37 cellular contexts compared by ENCODE assay signal in the genomic region with DNA sequence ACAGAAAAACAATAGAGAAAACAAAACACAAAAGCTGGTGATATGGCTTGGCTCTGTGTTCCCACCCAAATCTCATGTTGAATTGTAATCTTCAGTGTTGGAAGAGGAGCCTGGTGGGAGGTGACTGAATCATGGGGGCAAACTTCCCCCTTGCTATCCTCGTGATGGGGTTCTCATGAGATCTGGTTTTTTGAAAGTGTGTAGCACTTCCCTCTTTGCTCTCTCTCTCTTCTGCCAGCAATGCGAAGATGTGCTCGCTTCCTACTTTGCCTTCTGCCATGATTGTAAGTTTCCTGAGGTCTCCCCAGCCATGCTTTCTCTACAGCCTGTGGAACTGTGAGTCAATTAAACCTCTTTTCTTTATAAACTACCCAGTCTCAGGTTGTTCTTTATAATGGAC.
"Had no signal": no experiment of that assay in that cellular context is flagged by ENCODE, and none has a peak within 500 bp of the region (broad histone marks: within the 10 kb centered on the region; RNA-seq: fewer than 3 reads in every experiment).

No MANE protein-coding gene starts in this region.

- H3K4me3 Mint-ChIP-seq: activated B cell treated with CpG ODN at 0.5 μM for 24 hours; activated CD4-positive, alpha-beta memory T cell treated with anti-CD3 and anti-CD28 coated beads for 36 hours; activated naive CD8-positive, alpha-beta T cell treated with anti-CD3 and anti-CD28 coated beads for 36 hours; activated T-helper 17 cell treated with anti-CD3 and anti-CD28 coated beads, Interleukin-2, amount 50 U/mL, for 72 hours; central memory CD8-positive, alpha-beta T cell; T-helper 1 cell treated with Interleukin-12 subunit alpha and Interleukin-12 subunit beta and Interleukin-4 antibody, amounts not matched to agents 30 μg/mL and 1 μg/mL, for 36 hours; T-helper 2 cell treated with Interferon-gamma antibody and Interleukin-4, amounts not matched to agents 5 μg/mL and 100 μg/mL, for 36 hours had no signal

- H3K27ac Mint-ChIP-seq: activated B cell treated with CpG ODN at 0.5 μM for 24 hours; activated CD4-positive, alpha-beta memory T cell treated with anti-CD3 and anti-CD28 coated beads for 36 hours; activated naive CD8-positive, alpha-beta T cell treated with anti-CD3 and anti-CD28 coated beads for 36 hours; activated T-helper 17 cell treated with anti-CD3 and anti-CD28 coated beads, Interleukin-2, amount 50 U/mL, for 72 hours; T-helper 1 cell treated with Interleukin-12 subunit alpha and Interleukin-12 subunit beta and Interleukin-4 antibody, amounts not matched to agents 30 μg/mL and 1 μg/mL, for 36 hours; T-helper 2 cell treated with Interferon-gamma antibody and Interleukin-4, amounts not matched to agents 5 μg/mL and 100 μg/mL, for 36 hours had no signal

- H3K9me3 ChIP-seq: ascending aorta, SJSA1, SK-N-SH had no signal

- H3K9me3 Mint-ChIP-seq: activated CD4-positive, alpha-beta memory T cell treated with anti-CD3 and anti-CD28 coated beads for 36 hours; activated naive CD8-positive, alpha-beta T cell treated with anti-CD3 and anti-CD28 coated beads for 36 hours; activated T-helper 17 cell treated with anti-CD3 and anti-CD28 coated beads, Interleukin-2, amount 50 U/mL, for 72 hours; central memory CD8-positive, alpha-beta T cell; T-helper 1 cell treated with Interleukin-12 subunit alpha and Interleukin-12 subunit beta and Interleukin-4 antibody, amounts not matched to agents 30 μg/mL and 1 μg/mL, for 36 hours; T-helper 2 cell treated with Interferon-gamma antibody and Interleukin-4, amounts not matched to agents 5 μg/mL and 100 μg/mL, for 36 hours had no signal

- H3K36me3 Mint-ChIP-seq: activated CD4-positive, alpha-beta memory T cell treated with anti-CD3 and anti-CD28 coated beads for 36 hours; activated naive CD8-positive, alpha-beta T cell treated with anti-CD3 and anti-CD28 coated beads for 36 hours had no signal

- ATAC-seq: activated T-helper 17 cell treated with anti-CD3 and anti-CD28 coated beads, Interleukin-2, amount 50 U/mL, for 72 hours had no signal

- H3K27me3 Mint-ChIP-seq: activated B cell treated with CpG ODN at 0.5 μM for 24 hours; activated CD4-positive, alpha-beta memory T cell treated with anti-CD3 and anti-CD28 coated beads for 36 hours; activated naive CD8-positive, alpha-beta T cell treated with anti-CD3 and anti-CD28 coated beads for 36 hours; activated T-helper 17 cell treated with anti-CD3 and anti-CD28 coated beads, Interleukin-2, amount 50 U/mL, for 72 hours had no signal

- H3K4me3 ChIP-seq: ascending aorta, cardiac muscle cell, SJSA1 had no signal

- H3K36me3 ChIP-seq: ascending aorta, cardiac muscle cell, SJSA1 had no signal

- DNase-seq: activated B cell treated with CpG ODN at 0.5 μM for 24 hours; activated CD4-positive, alpha-beta memory T cell treated with anti-CD3 and anti-CD28 coated beads for 36 hours; activated CD4-positive, alpha-beta T cell treated with anti-CD3 and anti-CD28 coated beads for 4 hours; activated CD4-positive, alpha-beta T cell treated with anti-CD3 and anti-CD28 coated beads, Interleukin-2, amount 50 U/mL, for 1 hour; activated CD4-positive, CD25-positive, alpha-beta regulatory T cell treated with anti-CD3 and anti-CD28 coated beads, Interleukin-2, amount 50 U/mL, for 72 hours; activated CD8-positive, alpha-beta memory T cell treated with anti-CD3 and anti-CD28 coated beads, Interleukin-2, amount 50 U/mL, for 4 hours; activated effector memory CD4-positive, alpha-beta T cell treated with anti-CD3 and anti-CD28 coated beads, Interleukin-2, amount 50 U/mL, for 16 hours; activated naive CD4-positive, alpha-beta T cell; activated naive CD4-positive, alpha-beta T cell treated with anti-CD3 and anti-CD28 coated beads, Interleukin-2, amount 50 U/mL, for 16 hours; activated naive CD8-positive, alpha-beta T cell treated with anti-CD3 and anti-CD28 coated beads for 36 hours; activated T-cell treated with anti-CD3 and anti-CD28 coated beads for 4 hours; activated T-cell treated with anti-CD3 and anti-CD28 coated beads, Interleukin-2, amount 50 U/mL, for 48 hours; amniotic stem cell; MM.1S; NCI-H1092 treated with DMSO at 0.1 percent for 48 hours; NCI-H1417; NCI-H146; NCI-H187; NCI-H2029 treated with DMSO at 0.1 percent for 48 hours; NCI-H2107; NCI-H2171; NCI-H510A; NCI-H526; NCI-H748 treated with DMSO at 0.1 percent for 48 hours; NK-92 treated with Interleukin-12 subunit alpha and Interleukin-12 subunit beta, amount 100 ng/mL, for 24 hours; OCI-M1; Right ventricle myocardium superior; SK-N-SH had no signal

- H3K27me3 ChIP-seq: ascending aorta, cardiac muscle cell, SJSA1 had no signal

- H3K27ac ChIP-seq: ascending aorta, cardiac muscle cell, KMS-11, SJSA1, VCaP had no signal

- H3K4me1 ChIP-seq: ascending aorta, SJSA1 had no signal

- H3K4me1 Mint-ChIP-seq: activated T-helper 17 cell treated with anti-CD3 and anti-CD28 coated beads, Interleukin-2, amount 50 U/mL, for 72 hours; central memory CD8-positive, alpha-beta T cell had no signal
